Comparison of ENCODE assay signal across 10 cellular contexts in genomic region chr14:75453817-75454434, GRCh38. TPM values are rescaled to one million over a fixed set of nuclear protein-coding genes. Genes with fewer than 3 reads are reported as not detected.
DNase-seq lines count a peak whose midpoint lies in the region; ATAC-seq, FAIRE-seq and TF ChIP-seq lines count a peak whose summit lies in the region.
"Had no signal": no experiment of that assay in that cellular context is flagged by ENCODE, and none has a peak within 500 bp of the region (broad histone marks: within the 10 kb centered on the region; RNA-seq: fewer than 3 reads in every experiment).

No MANE protein-coding gene starts in this region.

- H3K9ac ChIP-seq in kidney (ENCODE audit: low read length in 2 of 2): peak overlapping the region in 1 of 2 donors; percentile 46

- ATAC-seq in heart right ventricle (no peak), left ventricle myocardium superior (no peak), upper lobe of right lung (no peak)

- intact Hi-C loops in heart right ventricle (cut with DNase I): loop anchor here in 1 of 10 donors (5.0 kb wide), 1 partner anchor 33 kb away; no protein-coding TSS in a partner anchor
- intact Hi-C loops in left ventricle myocardium superior (cut with micrococcal nuclease): no loop called here
- intact Hi-C loops in kidney (cut with DNase I): no loop called here
- intact Hi-C loops in upper lobe of right lung (cut with DNase I): no loop called here

- H3K27me3 ChIP-seq in heart right ventricle (no peaks in the 10 kb centered on the region), Peyer's patch (no peaks in the 10 kb centered on the region), upper lobe of right lung (no peaks in the 10 kb centered on the region)

- H3K9me3 ChIP-seq in heart right ventricle (no peaks in the 10 kb centered on the region), Peyer's patch (no peaks in the 10 kb centered on the region), kidney (ENCODE audit: control insufficient read depth in 1 of 2, low read length in 2 of 2) (no peaks in the 10 kb centered on the region), upper lobe of right lung (no peaks in the 10 kb centered on the region)

- H3K36me3 ChIP-seq in heart right ventricle: peaks cover 0 to 28% (median 0%) of the 10 kb centered on the region in 9 donors
- no peaks in the 10 kb centered on the region for H3K36me3 ChIP-seq in Peyer's patch
- H3K36me3 ChIP-seq in kidney (ENCODE audit: control insufficient read depth in 1 of 2, insufficient read depth in 2 of 2, low read length in 2 of 2): peaks cover 0 to 13% of the 10 kb centered on the region in 2 donors
- H3K36me3 ChIP-seq in upper lobe of right lung: peaks cover 6% of the 10 kb centered on the region

- WGBS in heart right ventricle, 2 donors: 82 to 88% methylated on average over 14 of the region's 14 CpGs

- H3K4me1 ChIP-seq in heart right ventricle (peaks cover 36 to 92% (median 82%) of the 10 kb centered on the region in 9 donors), Peyer's patch (peaks cover 0 to 81% (median 9%) of the 10 kb centered on the region in 4 donors), kidney (ENCODE audit: control insufficient read depth in 1 of 2, insufficient read depth in 1 of 2, low read depth in 1 of 2, low read length in 2 of 2) (peaks cover 72 to 83% of the 10 kb centered on the region in 2 donors), upper lobe of right lung (peaks cover 55% of the 10 kb centered on the region)

- TF ChIP-seq POLR2A in Peyer's patch (IDR thresholded peaks at IDR 0.05): no peak

- DNase-seq in heart right ventricle (no peak), left ventricle myocardium superior (no peak), Peyer's patch (peak in 1 of 3 donors; percentile 29), kidney (no peak), upper lobe of right lung (no peak), amniotic stem cell (lab: John Stamatoyannopoulos, UW) (no peak), NCI-H187 (lab: John Stamatoyannopoulos, UW) (no peak), SHP77 (lab: John Stamatoyannopoulos, UW) (no peak)
- DNase-seq: DMS53; NK-92 treated with Interleukin-12 subunit alpha and Interleukin-12 subunit beta, amount 100 ng/mL, for 24 hours had no signal

- FAIRE-seq in kidney (lab: Jason Lieb, UNC): no peak

- TF ChIP-seq CTCF in heart right ventricle (IDR thresholded peaks at IDR 0.05) (no peak), Peyer's patch (IDR thresholded peaks at IDR 0.05) (peak in 1 of 6 experiments; percentile 17), kidney (IDR thresholded peaks at IDR 0.05; ENCODE audit: borderline replicate concordance, extremely low read depth, insufficient read depth) (no peak), upper lobe of right lung (IDR thresholded peaks at IDR 0.05) (no peak)

- no peak overlapping the region for H3K4me3 ChIP-seq in heart right ventricle
- no peak overlapping the region for H3K4me3 ChIP-seq in Peyer's patch
- no peak overlapping the region for H3K4me3 ChIP-seq in kidney (ENCODE audit: low read length in 2 of 2)
- H3K4me3 ChIP-seq in upper lobe of right lung: no peak overlapping the region

- H3K27ac ChIP-seq in heart right ventricle (peak overlapping the region; percentile 46 to 82 (median 74)), Peyer's patch (peak overlapping the region; percentile 51 to 77 (median 62)), kidney (ENCODE audit: low read depth in 2 of 2, low read length in 2 of 2) (peak overlapping the region; percentile 72 to 83), upper lobe of right lung (peak overlapping the region; percentile 75)

RNA-seq across cellular contexts. Expression of gene JDP2, which starts 26.1 kb away (rescaled TPM):
- total RNA-seq in heart right ventricle (10 to 100 TPM; 12.3 to 28.0 (median 17.3) TPM), left ventricle myocardium superior (24.7 TPM), Peyer's patch (100 to 1,000 TPM in 1 of 4 donors, 10 to 100 TPM in 3; 56.7 to 111 (median 67.2) TPM), kidney (33.4 TPM), upper lobe of right lung (58.0 TPM)
- polyA plus RNA-seq in heart right ventricle (10 to 100 TPM; 15.6 to 44.0 TPM), kidney (ENCODE audit: insufficient read depth, low read depth, low replicate concordance) (20.1 TPM)
